In the genomic region with DNA sequence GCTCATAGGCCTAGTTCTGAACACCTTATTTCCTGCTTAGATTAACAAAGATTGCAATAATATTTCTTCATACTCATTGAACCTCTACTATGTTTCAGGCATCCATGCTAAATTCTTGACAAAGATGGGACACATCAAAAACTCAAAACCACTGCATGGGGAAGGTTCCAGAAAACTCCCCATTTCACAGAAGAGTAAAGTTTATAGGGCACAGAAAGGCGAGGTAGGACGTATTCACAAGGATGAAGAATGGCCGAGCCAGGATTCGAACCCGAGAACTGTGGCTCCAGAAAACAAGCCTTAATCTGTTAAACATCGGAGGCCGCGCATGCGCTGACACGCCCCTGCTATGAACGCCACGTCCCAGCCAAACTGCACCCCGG, we compare ENCODE assay signal across 8 cellular contexts. TPM values are rescaled to one million over a fixed set of nuclear protein-coding genes. Genes with fewer than 3 reads are reported as not detected.
DNase-seq lines count a peak whose midpoint lies in the region; ATAC-seq and TF ChIP-seq lines count a peak whose summit lies in the region.

No MANE protein-coding gene starts in this region.

- 1 to 3% methylated on average over 13 of the region's 13 CpGs for WGBS in heart right ventricle, 2 donors
- 0% methylated on average over 9 of the region's 13 CpGs; no CpG with 5 or more reads in 1 of the 2 experiments for WGBS in mesodermal cell (ENCODE audit: insufficient coverage in 2 of 2), 2 experiments

- H3K4me3 ChIP-seq in heart right ventricle (peak overlapping the region in 9 of 10 donors; percentile 46 to 80 (median 67)), breast epithelium (peak overlapping the region; percentile 55 to 74 (median 61)), mesodermal cell (ENCODE audit: extremely low read depth, insufficient read depth, low read length, poor library complexity, severe bottlenecking) (peak overlapping the region; percentile 53), uterus (peak overlapping the region; percentile 49 to 61)

- intact Hi-C loops in heart right ventricle (cut with DNase I): loop anchor here in 6 of 10 donors (10.0 kb wide), 6 partner anchors 177 to 1257 kb away; a partner anchor contains a TSS
- intact Hi-C loops in Right ventricle myocardium inferior (cut with DNase I): loop anchor here (10.0 kb wide), 3 partner anchors 137 to 367 kb away; a partner anchor contains a TSS
- intact Hi-C loops in breast epithelium (cut with DNase I; ENCODE audit: low total_unique reads): no loop called here
- intact Hi-C loops in uterus (cut with DNase I; ENCODE audit: low total_unique reads): no loop called here

- DNase-seq in heart right ventricle (no peak), Right ventricle myocardium inferior (ENCODE audit: missing footprints) (no peak), breast epithelium (ENCODE audit: low spot score in 2 of 2) (no peak), uterus (no peak), glomerular visceral epithelial cell (ENCODE audit: extremely low spot score) (no peak), occipital lobe (lab: John Stamatoyannopoulos, UW) (no peak)

- ATAC-seq in heart right ventricle (no peak), Right ventricle myocardium inferior (no peak), GM21360 (IDR thresholded peaks at IDR 0.05; ENCODE audit: unreplicated experiment) (no peak)

- H3K4me1 ChIP-seq in heart right ventricle (peaks cover 0 to 13% (median 0%) of the 10 kb centered on the region in 9 donors), breast epithelium (no peaks in the 10 kb centered on the region), mesodermal cell (ENCODE audit: control insufficient read depth, insufficient read depth, low read length, poor library complexity, severe bottlenecking) (peaks cover 3% of the 10 kb centered on the region), uterus (no peaks in the 10 kb centered on the region)

- peak overlapping the region; percentile 90 to 97 (median 93) for H3K27ac ChIP-seq in heart right ventricle
- peak overlapping the region; percentile 95 to 98 for H3K27ac ChIP-seq in breast epithelium
- H3K27ac ChIP-seq in mesodermal cell (ENCODE audit: low read depth, low read length, severe bottlenecking): peak overlapping the region; percentile 97
- H3K27ac ChIP-seq in uterus: peak overlapping the region; percentile 90 to 93

- peaks cover 0 to 40% (median 0%) of the 10 kb centered on the region in 9 donors for H3K36me3 ChIP-seq in heart right ventricle
- no peaks in the 10 kb centered on the region for H3K36me3 ChIP-seq in breast epithelium
- H3K36me3 ChIP-seq in mesodermal cell (ENCODE audit: control insufficient read depth, insufficient read depth, low read length): peaks cover 37% of the 10 kb centered on the region
- H3K36me3 ChIP-seq in uterus: no peaks in the 10 kb centered on the region

- H3K27me3 ChIP-seq in heart right ventricle (no peaks in the 10 kb centered on the region), breast epithelium (peaks cover 0 to 7% of the 10 kb centered on the region in 2 donors), uterus (no peaks in the 10 kb centered on the region)

- no peak for TF ChIP-seq POLR2A in breast epithelium (IDR thresholded peaks at IDR 0.05)
- TF ChIP-seq POLR2A in uterus (IDR thresholded peaks at IDR 0.05): no peak

- H3K9me3 ChIP-seq in heart right ventricle (no peaks in the 10 kb centered on the region), breast epithelium (no peaks in the 10 kb centered on the region), mesodermal cell (ENCODE audit: control insufficient read depth, low read length) (no peaks in the 10 kb centered on the region), uterus (no peaks in the 10 kb centered on the region)

- no peak for TF ChIP-seq CTCF in heart right ventricle (IDR thresholded peaks at IDR 0.05)
- no peak for TF ChIP-seq CTCF in breast epithelium (IDR thresholded peaks at IDR 0.05)
- no peak for TF ChIP-seq CTCF in uterus (IDR thresholded peaks at IDR 0.05)

RNA-seq across cellular contexts. Expression of a gene that starts 0.7 kb away (rescaled TPM):
- 100 to 1,000 TPM in 2 of 10 donors, 10 to 100 TPM in 8; 84.1 to 113 (median 92.1) TPM for total RNA-seq in heart right ventricle
- 100 to 1,000 TPM in 1 of 2 donors, 10 to 100 TPM in 1; 89.6 to 242 TPM for polyA plus RNA-seq in heart right ventricle
- total RNA-seq in Right ventricle myocardium inferior: 86.4 TPM
- 100 to 1,000 TPM; 130 to 155 (median 140) TPM for total RNA-seq in breast epithelium
- polyA plus RNA-seq in mesodermal cell (2013, experiment 1 of 2): 128 TPM
- polyA plus RNA-seq in mesodermal cell (2013, experiment 2 of 2): 123 TPM
- total RNA-seq in uterus: 100 to 1,000 TPM in 2 of 4 donors, 10 to 100 TPM in 2; 58.2 to 900 (median 216) TPM
- 66.1 TPM for total RNA-seq in occipital lobe

RNA-seq across cellular contexts. Expression of a gene that starts 7.9 kb away (rescaled TPM):
- total RNA-seq in heart right ventricle (10 to 100 TPM; 22.1 to 31.1 (median 24.8) TPM), Right ventricle myocardium inferior (19.3 TPM), breast epithelium (10 to 100 TPM; 18.0 to 22.0 (median 21.0) TPM), uterus (10 to 100 TPM; 18.2 to 34.2 (median 25.6) TPM), occipital lobe (14.8 TPM)
- polyA plus RNA-seq in heart right ventricle: 10 to 100 TPM in 1 of 2 donors, 1 to 10 TPM in 1; 6.9 to 34.1 TPM
- polyA plus RNA-seq in mesodermal cell (2013, experiment 1 of 2): 30.3 TPM
- 25.9 TPM for polyA plus RNA-seq in mesodermal cell (2013, experiment 2 of 2)

RNA-seq across cellular contexts. Expression of a gene that starts 28.6 kb away (rescaled TPM):
- 10 to 100 TPM in 1 of 10 donors, 1 to 10 TPM in 9; 1.1 to 12.4 (median 1.8) TPM for total RNA-seq in heart right ventricle
- polyA plus RNA-seq in heart right ventricle: 1 to 10 TPM; 2.3 to 2.4 TPM
- total RNA-seq in Right ventricle myocardium inferior: 3.7 TPM
- total RNA-seq in breast epithelium: 10 to 100 TPM in 1 of 3 donors, 1 to 10 TPM in 2; 2.6 to 17.4 (median 3.3) TPM
- 2.3 TPM for polyA plus RNA-seq in mesodermal cell (2013, experiment 1 of 2)
- polyA plus RNA-seq in mesodermal cell (2013, experiment 2 of 2): 1.9 TPM
- 1 to 10 TPM in 2 of 4 donors, under 1 TPM in 1, not detected in 1; 0.51 to 2.0 (median 1.7) TPM for total RNA-seq in uterus
- total RNA-seq in occipital lobe: 0.62 TPM

RNA-seq across cellular contexts. Expression of a gene that starts 38.6 kb away (rescaled TPM):
- total RNA-seq in heart right ventricle (10 to 100 TPM; 10.4 to 16.3 (median 13.8) TPM), Right ventricle myocardium inferior (11.1 TPM), breast epithelium (not detected), uterus (1 to 10 TPM in 2 of 4 donors, not detected in 2; 1.2 to 1.5 TPM), occipital lobe (17.5 TPM)
- polyA plus RNA-seq in heart right ventricle: 10 to 100 TPM in 1 of 2 donors, 1 to 10 TPM in 1; 7.0 to 11.1 TPM
- polyA plus RNA-seq in mesodermal cell (2013, experiment 1 of 2): 2.8 TPM
- 4.9 TPM for polyA plus RNA-seq in mesodermal cell (2013, experiment 2 of 2)

Comparison
In these comparisons a context has a peak if more than half of its experiments do, and no peak if none do; other contexts are left out.
1. intact Hi-C loops: an anchor here in heart right ventricle (10.0 kb wide) and Right ventricle myocardium inferior (10.0 kb wide); none called in breast epithelium and uterus.